ENCODE assay signal across 9 cellular contexts in genomic region chr3:126473292-126474168, GRCh38. TPM values are rescaled to one million over a fixed set of nuclear protein-coding genes. Genes with fewer than 3 reads are reported as not detected.
DNase-seq lines count a peak whose midpoint lies in the region; ATAC-seq, FAIRE-seq and TF ChIP-seq lines count a peak whose summit lies in the region.
"Had no signal": no experiment of that assay in that cellular context is flagged by ENCODE, and none has a peak within 500 bp of the region (broad histone marks: within the 10 kb centered on the region; RNA-seq: fewer than 3 reads in every experiment).

No MANE protein-coding gene starts in this region.

- H3K36me3 ChIP-seq in CD4-positive, alpha-beta memory T cell (ENCODE audit: insufficient read depth, low read length), result peaks cover 31% of the 10 kb centered on the region
- H3K36me3 ChIP-seq in MM.1S (replicated peaks; ENCODE audit: insufficient read depth, low read length), result peaks cover 11% of the 10 kb centered on the region; the same call in 1 of the 2 replicates
- H3K36me3 ChIP-seq in colonic mucosa, result peaks cover 28% of the 10 kb centered on the region
- H3K36me3 ChIP-seq in small intestine (ENCODE audit: control insufficient read depth in 2 of 2, insufficient read depth in 2 of 2, low read length in 2 of 2), result peaks cover 0 to 19% of the 10 kb centered on the region in 2 donors

- no peak for ATAC-seq in GM19324 (IDR thresholded peaks at IDR 0.05; ENCODE audit: low FRiP score, unreplicated experiment)

- H3K9me3 Mint-ChIP-seq in CD4-positive, alpha-beta memory T cell, result no peaks in the 10 kb centered on the region
- H3K9me3 Mint-ChIP-seq in nephron, result no peaks in the 10 kb centered on the region

- peaks cover 36% of the 10 kb centered on the region for H3K4me1 ChIP-seq in CD4-positive, alpha-beta memory T cell (ENCODE audit: insufficient read depth, low read length)
- H3K4me1 ChIP-seq in MM.1S (ENCODE audit: low read length) (peaks cover 18% of the 10 kb centered on the region), colonic mucosa (peaks cover 18% of the 10 kb centered on the region), small intestine (ENCODE audit: control insufficient read depth in 2 of 2, insufficient read depth in 1 of 2, low read depth in 1 of 2, low read length in 1 of 2) (peaks cover 9 to 18% of the 10 kb centered on the region in 2 donors)

- CTCF ChIA-PET in CD4-positive, alpha-beta memory T cell (lab: Charles Lee; ENCODE audit: partially characterized antibody), result no interaction called here

- 40 to 69% (median 59%) methylated on average over 10 to 14 of the region's 14 CpGs for WGBS in small intestine, 3 donors

- no peaks in the 10 kb centered on the region for H3K27me3 Mint-ChIP-seq in CD4-positive, alpha-beta memory T cell
- H3K27me3 Mint-ChIP-seq in nephron (ENCODE audit: low read depth), result no peaks in the 10 kb centered on the region

- no peaks in the 10 kb centered on the region for H3K9me2 ChIP-seq in MM.1S (replicated peaks; ENCODE audit: insufficient read depth, low read length)

- no peaks in the 10 kb centered on the region for H3K9me3 ChIP-seq in CD4-positive, alpha-beta memory T cell (ENCODE audit: control insufficient read depth in 1 of 2, low read length in 2 of 2)
- no peaks in the 10 kb centered on the region for H3K9me3 ChIP-seq in MM.1S (replicated peaks; ENCODE audit: insufficient read depth, low read length)
- H3K9me3 ChIP-seq in colonic mucosa, result no peaks in the 10 kb centered on the region
- no peaks in the 10 kb centered on the region for H3K9me3 ChIP-seq in small intestine (ENCODE audit: control insufficient read depth, low read depth)

- no peak overlapping the region; the same call in 1 of the 2 replicates for H3K9ac ChIP-seq in MM.1S (ENCODE audit: low read length)
- peak overlapping the region in 1 of 2 donors; percentile 27 for H3K9ac ChIP-seq in colonic mucosa (ENCODE audit: low read depth in 2 of 2, low read length in 2 of 2)

- DNase-seq in CD4-positive, alpha-beta memory T cell, result no peak
- DNase-seq in MM.1S (no peak), colonic mucosa (no peak), small intestine (no peak), SK-N-DZ (ENCODE audit: low spot score) (no peak), NAMALWA (ENCODE audit: low spot score) (no peak)
- DNase-seq: midbrain had no signal

- intact Hi-C loops in CD4-positive, alpha-beta memory T cell (cut with micrococcal nuclease), result loop anchor here (2.0 to 10.0 kb wide), 2 partner anchors 391 to 1581 kb away; partner anchors contain the start of gene SEC61A1
- intact Hi-C loops in colonic mucosa (cut with DNase I), result no loop called here

- H3K79me2 ChIP-seq in MM.1S (ENCODE audit: low read length), result peaks cover 65% of the 10 kb centered on the region

- peak overlapping the region; percentile 29 to 93 (median 87) for H3K27ac Mint-ChIP-seq in CD4-positive, alpha-beta memory T cell
- peak overlapping the region; percentile 2 to 95 (median 77) for H3K27ac Mint-ChIP-seq in nephron

- no peak for TF ChIP-seq CTCF in MM.1S (IDR thresholded peaks at IDR 0.05; ENCODE audit: low read length)
- TF ChIP-seq CTCF in colonic mucosa (IDR thresholded peaks at IDR 0.05), result no peak
- TF ChIP-seq CTCF in nephron (IDR thresholded peaks at IDR 0.05; ENCODE audit: unreplicated experiment in 3 of 3), result no peak

- H3K4me3 Mint-ChIP-seq in CD4-positive, alpha-beta memory T cell, result peak overlapping the region; percentile 86 to 94 (median 91)
- peak overlapping the region; percentile 90 to 98 (median 96) for H3K4me3 Mint-ChIP-seq in nephron

- peak overlapping the region; percentile 17 for H3K27ac ChIP-seq in CD4-positive, alpha-beta memory T cell (ENCODE audit: low read depth, low read length)
- H3K27ac ChIP-seq in MM.1S (ENCODE audit: low read length), result no peak overlapping the region
- no peak overlapping the region for H3K27ac ChIP-seq in colonic mucosa
- H3K27ac ChIP-seq in small intestine (ENCODE audit: low read depth in 1 of 2, low read length in 1 of 2), result no peak overlapping the region

- FAIRE-seq in small intestine (lab: Jason Lieb, UNC), result no peak

- POLR2A ChIA-PET in CD4-positive, alpha-beta memory T cell (lab: Charles Lee; ENCODE audit: partially characterized antibody), result no interaction called here

- peaks cover 41 to 73% (median 60%) of the 10 kb centered on the region in 4 donors for H3K4me1 Mint-ChIP-seq in CD4-positive, alpha-beta memory T cell
- peaks cover 33% of the 10 kb centered on the region for H3K4me1 Mint-ChIP-seq in nephron

- H3K4me3 ChIP-seq in CD4-positive, alpha-beta memory T cell (ENCODE audit: low read length in 2 of 2), result peak overlapping the region; percentile 25 to 27
- H3K4me3 ChIP-seq in MM.1S (ENCODE audit: low read length) (no peak overlapping the region), colonic mucosa (peak overlapping the region; percentile 68), small intestine (ENCODE audit: low read depth in 1 of 2, low read length in 2 of 2) (peak overlapping the region in 1 of 2 donors; percentile 88)

- H3K4me2 ChIP-seq in MM.1S (ENCODE audit: low read depth, low read length), result peak overlapping the region; percentile 99

- 0 out of 2 replicates have a peak, but pooled peaks cover 5% of the 10 kb centered on the region for H4K20me1 ChIP-seq in MM.1S (ENCODE audit: insufficient read depth, low read length)

- H3K36me3 Mint-ChIP-seq in CD4-positive, alpha-beta memory T cell, result peaks cover 34 to 56% of the 10 kb centered on the region in 2 donors
- peaks cover 43% of the 10 kb centered on the region for H3K36me3 Mint-ChIP-seq in nephron (ENCODE audit: low read depth)

- no peaks in the 10 kb centered on the region for H3K27me3 ChIP-seq in CD4-positive, alpha-beta memory T cell (ENCODE audit: insufficient read depth, low read length)
- H3K27me3 ChIP-seq in MM.1S (replicated peaks; ENCODE audit: insufficient read depth, low read length) (no peaks in the 10 kb centered on the region), colonic mucosa (no peaks in the 10 kb centered on the region), small intestine (ENCODE audit: control insufficient read depth in 2 of 2, insufficient read depth in 2 of 2, low read length in 2 of 2) (no peaks in the 10 kb centered on the region)

- H3F3A ChIP-seq in MM.1S (ENCODE audit: insufficient read depth, low read length), result peaks cover 4% of the 10 kb centered on the region; the same call in 1 of the 2 replicates

- H2AFZ ChIP-seq in MM.1S (ENCODE audit: low read length), result no peak overlapping the region

RNA-seq across cellular contexts. Expression of gene ZXDC, which starts 2.2 kb away (rescaled TPM):
- total RNA-seq in CD4-positive, alpha-beta memory T cell, result 10 to 100 TPM; 58.2 to 66.3 TPM
- 10 to 100 TPM; 10.3 to 27.7 TPM for polyA plus RNA-seq in CD4-positive, alpha-beta memory T cell
- total RNA-seq in colonic mucosa, result 10 to 100 TPM; 20.4 to 28.5 TPM
- 10 to 100 TPM in 2 of 3 donors, 1 to 10 TPM in 1; 10.0 to 15.9 (median 10.8) TPM for polyA plus RNA-seq in small intestine
- polyA plus RNA-seq in SK-N-DZ (2014; cell fraction: cytosol; rRNA removed), result 13.6 and 18.5 TPM in 2 replicates
- 15.1 and 30.4 TPM in 2 replicates for polyA plus RNA-seq in SK-N-DZ (2014; cell fraction: nucleus; rRNA removed)

RNA-seq across cellular contexts. Expression of gene UROC1, which starts 44.0 kb away (rescaled TPM):
- total RNA-seq in CD4-positive, alpha-beta memory T cell, result not detected
- not detected for polyA plus RNA-seq in CD4-positive, alpha-beta memory T cell
- total RNA-seq in colonic mucosa, result not detected
- polyA plus RNA-seq in small intestine, result under 1 TPM in 1 of 3 donors, not detected in 2; 0.27 TPM
- not detected in 2 replicates for polyA plus RNA-seq in SK-N-DZ (2014; cell fraction: cytosol; rRNA removed)
- polyA plus RNA-seq in SK-N-DZ (2014; cell fraction: nucleus; rRNA removed), result not detected in 2 replicates

RNA-seq across cellular contexts. Expression of gene CHST13, which starts 50.4 kb away (rescaled TPM):
- total RNA-seq in CD4-positive, alpha-beta memory T cell, result under 1 TPM; 0.23 to 0.42 TPM
- polyA plus RNA-seq in CD4-positive, alpha-beta memory T cell, result not detected
- total RNA-seq in colonic mucosa, result 1 to 10 TPM in 1 of 2 donors, under 1 TPM in 1; 0.22 to 1.6 TPM
- polyA plus RNA-seq in small intestine, result 1 to 10 TPM in 1 of 3 donors, under 1 TPM in 2; 0.21 to 1.9 (median 0.89) TPM
- polyA plus RNA-seq in SK-N-DZ (2014; cell fraction: cytosol; rRNA removed), result 0.67 TPM in 1 of 2 replicates, not detected in the other
- not detected in 2 replicates for polyA plus RNA-seq in SK-N-DZ (2014; cell fraction: nucleus; rRNA removed)
